Comparison of ENCODE assay signal across 1 cellular context in the genomic region with DNA sequence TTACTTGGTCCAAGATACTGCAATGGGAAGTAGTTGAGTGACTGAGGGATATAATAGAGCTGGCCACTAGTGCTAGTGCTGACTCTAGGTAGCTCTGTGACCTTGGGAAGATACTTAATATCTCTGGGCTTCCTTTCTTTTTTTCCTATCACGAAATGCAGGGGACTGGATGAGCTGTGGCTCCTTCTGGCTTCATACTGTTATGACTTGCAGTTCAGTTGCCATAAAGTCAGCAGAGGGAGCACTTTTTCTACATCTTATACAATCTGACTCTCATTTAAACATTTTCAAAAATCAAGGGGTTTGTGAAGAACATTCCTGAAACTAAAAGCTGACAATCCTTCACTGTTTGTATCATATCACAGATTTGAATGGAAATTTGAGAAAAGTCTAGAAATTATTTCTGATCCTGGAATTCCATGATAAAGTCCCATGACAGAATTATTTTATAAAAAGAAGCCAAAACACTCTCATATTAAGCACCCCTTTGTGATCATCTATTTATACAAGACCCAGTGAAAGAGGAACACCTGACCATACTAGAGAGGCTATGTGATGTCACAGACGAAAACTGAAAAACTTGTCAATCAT.
TF ChIP-seq lines count a peak whose summit lies in the region.

No MANE protein-coding gene starts in this region.

TF ChIP-seq in HEK293, 187 proteins besides CTCF, POLR2A, EP300 and RAD21 (continued from another document):
- TF ChIP-seq, protein P1, sequence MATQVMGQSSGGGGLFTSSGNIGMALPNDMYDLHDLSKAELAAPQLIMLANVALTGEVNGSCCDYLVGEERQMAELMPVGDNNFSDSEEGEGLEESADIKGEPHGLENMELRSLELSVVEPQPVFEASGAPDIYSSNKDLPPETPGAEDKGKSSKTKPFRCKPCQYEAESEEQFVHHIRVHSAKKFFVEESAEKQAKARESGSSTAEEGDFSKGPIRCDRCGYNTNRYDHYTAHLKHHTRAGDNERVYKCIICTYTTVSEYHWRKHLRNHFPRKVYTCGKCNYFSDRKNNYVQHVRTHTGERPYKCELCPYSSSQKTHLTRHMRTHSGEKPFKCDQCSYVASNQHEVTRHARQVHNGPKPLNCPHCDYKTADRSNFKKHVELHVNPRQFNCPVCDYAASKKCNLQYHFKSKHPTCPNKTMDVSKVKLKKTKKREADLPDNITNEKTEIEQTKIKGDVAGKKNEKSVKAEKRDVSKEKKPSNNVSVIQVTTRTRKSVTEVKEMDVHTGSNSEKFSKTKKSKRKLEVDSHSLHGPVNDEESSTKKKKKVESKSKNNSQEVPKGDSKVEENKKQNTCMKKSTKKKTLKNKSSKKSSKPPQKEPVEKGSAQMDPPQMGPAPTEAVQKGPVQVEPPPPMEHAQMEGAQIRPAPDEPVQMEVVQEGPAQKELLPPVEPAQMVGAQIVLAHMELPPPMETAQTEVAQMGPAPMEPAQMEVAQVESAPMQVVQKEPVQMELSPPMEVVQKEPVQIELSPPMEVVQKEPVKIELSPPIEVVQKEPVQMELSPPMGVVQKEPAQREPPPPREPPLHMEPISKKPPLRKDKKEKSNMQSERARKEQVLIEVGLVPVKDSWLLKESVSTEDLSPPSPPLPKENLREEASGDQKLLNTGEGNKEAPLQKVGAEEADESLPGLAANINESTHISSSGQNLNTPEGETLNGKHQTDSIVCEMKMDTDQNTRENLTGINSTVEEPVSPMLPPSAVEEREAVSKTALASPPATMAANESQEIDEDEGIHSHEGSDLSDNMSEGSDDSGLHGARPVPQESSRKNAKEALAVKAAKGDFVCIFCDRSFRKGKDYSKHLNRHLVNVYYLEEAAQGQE (tag by site-specific recombination; IDR thresholded peaks at IDR 0.05) = peak; percentile 73; the same call in 1 of the 2 replicates
- TF ChIP-seq KLF9 (tag by site-specific recombination; IDR thresholded peaks at IDR 0.05; ENCODE audit: low read depth) (no peak), ZNF777 (tag by site-specific recombination; IDR thresholded peaks at IDR 0.05; ENCODE audit: borderline replicate concordance) (no peak), SALL2 (tag by site-specific recombination; IDR thresholded peaks at IDR 0.05; ENCODE audit: borderline replicate concordance) (no peak), ZNF791 (tag by site-specific recombination; IDR thresholded peaks at IDR 0.05) (no peak), ZNF555 (tag by site-specific recombination; conservative IDR thresholded peaks at IDR 0.05) (no peak), ZNF404 (tag by site-specific recombination; IDR thresholded peaks at IDR 0.05) (no peak), ZNF529 (tag by site-specific recombination; IDR thresholded peaks at IDR 0.05; ENCODE audit: insufficient replicate concordance) (no peak), GLIS1 (tag by site-specific recombination; IDR thresholded peaks at IDR 0.05) (no peak), ZNF366 (tag by site-specific recombination; conservative IDR thresholded peaks at IDR 0.05) (0 out of 2 replicates have a peak, but pooled peaks have one; percentile 14), ZSCAN30 (tag by site-specific recombination; IDR thresholded peaks at IDR 0.05) (no peak), HOXC10 (CRISPR knock-in tag; IDR thresholded peaks at IDR 0.05) (no peak), ZNF433 (tag by site-specific recombination; IDR thresholded peaks at IDR 0.05; ENCODE audit: low read depth) (no peak), ZNF549 (tag by site-specific recombination; IDR thresholded peaks at IDR 0.05) (no peak), ZNF580 (tag by site-specific recombination; IDR thresholded peaks at IDR 0.05) (no peak), ZEB2 (tag by site-specific recombination; IDR thresholded peaks at IDR 0.05) (no peak), ZNF664 (tag by site-specific recombination; IDR thresholded peaks at IDR 0.05) (peak; percentile 79), ZNF610 (tag by site-specific recombination; IDR thresholded peaks at IDR 0.05; ENCODE audit: borderline replicate concordance) (no peak), ZBTB1 (tag by site-specific recombination; IDR thresholded peaks at IDR 0.05) (no peak), ZNF112 (tag by site-specific recombination; IDR thresholded peaks at IDR 0.05) (no peak), ZNF600 (tag by site-specific recombination; IDR thresholded peaks at IDR 0.05) (no peak), ZNF16 (tag by site-specific recombination; IDR thresholded peaks at IDR 0.05; ENCODE audit: low read depth) (no peak), ZNF510 (tag by site-specific recombination; IDR thresholded peaks at IDR 0.05; ENCODE audit: insufficient replicate concordance) (no peak), ZNF280D (tag by site-specific recombination; IDR thresholded peaks at IDR 0.05) (no peak), ZBTB17 (tag by site-specific recombination; IDR thresholded peaks at IDR 0.05) (no peak), ZNF302 (tag by site-specific recombination; IDR thresholded peaks at IDR 0.05; ENCODE audit: low read depth) (no peak), ZNF624 (tag by site-specific recombination; IDR thresholded peaks at IDR 0.05) (no peak), ZBTB8A (tag by site-specific recombination; IDR thresholded peaks at IDR 0.05) (no peak), BCL11B (tag by site-specific recombination; IDR thresholded peaks at IDR 0.05; ENCODE audit: low read depth) (no peak), GFI1B (tag by site-specific recombination; IDR thresholded peaks at IDR 0.05) (no peak)
- TF ChIP-seq, protein P2, sequence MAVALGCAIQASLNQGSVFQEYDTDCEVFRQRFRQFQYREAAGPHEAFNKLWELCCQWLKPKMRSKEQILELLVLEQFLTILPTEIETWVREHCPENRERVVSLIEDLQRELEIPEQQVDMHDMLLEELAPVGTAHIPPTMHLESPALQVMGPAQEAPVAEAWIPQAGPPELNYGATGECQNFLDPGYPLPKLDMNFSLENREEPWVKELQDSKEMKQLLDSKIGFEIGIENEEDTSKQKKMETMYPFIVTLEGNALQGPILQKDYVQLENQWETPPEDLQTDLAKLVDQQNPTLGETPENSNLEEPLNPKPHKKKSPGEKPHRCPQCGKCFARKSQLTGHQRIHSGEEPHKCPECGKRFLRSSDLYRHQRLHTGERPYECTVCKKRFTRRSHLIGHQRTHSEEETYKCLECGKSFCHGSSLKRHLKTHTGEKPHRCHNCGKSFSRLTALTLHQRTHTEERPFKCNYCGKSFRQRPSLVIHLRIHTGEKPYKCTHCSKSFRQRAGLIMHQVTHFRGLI (tag by site-specific recombination; IDR thresholded peaks at IDR 0.05) = no peak
